Comparison of ENCODE assay signal across 39 cellular contexts in genomic region chr1:75152092-75152491, GRCh38. TPM values are rescaled to one million over a fixed set of nuclear protein-coding genes. Genes with fewer than 3 reads are reported as not detected.
"Had no signal": no experiment of that assay in that cellular context is flagged by ENCODE, and none has a peak within 500 bp of the region (broad histone marks: within the 10 kb centered on the region; RNA-seq: fewer than 3 reads in every experiment).

No MANE protein-coding gene starts in this region.

- H3K4me3 ChIP-seq: MG63 had no signal

- H3K36me3 ChIP-seq: MG63 had no signal

- H3K27me3 ChIP-seq: MG63 had no signal

- H3K9me3 ChIP-seq: MG63 had no signal

- DNase-seq: Karpas-422, Kasumi-1, MG63, MM.1S, MV-4-11, NCI-H1048, NCI-H1092, NCI-H1092 treated with DMSO at 0.1 percent for 48 hours, NCI-H1105, NCI-H1105 treated with DMSO at 0.1 percent for 48 hours, NCI-H1417, NCI-H1417 treated with DMSO at 0.1 percent for 48 hours, NCI-H1436, NCI-H1436 treated with DMSO at 0.1 percent for 48 hours, NCI-H146, NCI-H1694, NCI-H1694 treated with DMSO at 0.1 percent for 48 hours, NCI-H187, NCI-H187 treated with DMSO at 0.1 percent for 48 hours, NCI-H1930, NCI-H2029, NCI-H2081, NCI-H2081 treated with DMSO at 0.1 percent for 48 hours, NCI-H2107, NCI-H2171, NCI-H2171 treated with DMSO at 0.1 percent for 48 hours, NCI-H2227 treated with DMSO at 0.1 percent for 48 hours, NCI-H226, NCI-H345, NCI-H446, NCI-H446 treated with DMSO at 0.1 percent for 48 hours, NCI-H510A, NCI-H510A treated with DMSO at 0.1 percent for 48 hours, NCI-H524, NCI-H524 treated with DMSO at 0.1 percent for 48 hours, NCI-H526 had no signal

RNA-seq across cellular contexts. Expression of gene LHX8, which starts 17.9 kb away (rescaled TPM):
- total RNA-seq: LHCN-M2, MCF 10A, NCI-H460 had no signal
